Comparison of ENCODE assay signal across 19 cellular contexts in genomic region chr10:30842185-30842584, GRCh38.
"Had no signal": no experiment of that assay in that cellular context is flagged by ENCODE, and none has a peak within 500 bp of the region (broad histone marks: within the 10 kb centered on the region; RNA-seq: fewer than 3 reads in every experiment).

No MANE protein-coding gene starts in this region.

- H3K4me1 Mint-ChIP-seq: activated CD4-positive, alpha-beta T cell treated with anti-CD3 and anti-CD28 coated beads, Interleukin-2, amount 10 ng/mL, durations not matched to agents 24 days and 14 days; activated naive CD8-positive, alpha-beta T cell treated with anti-CD3 and anti-CD28 coated beads, Interleukin-2, amount 50 U/mL, for 24 hours; central memory CD8-positive, alpha-beta T cell; T-cell had no signal

- H3K9me3 Mint-ChIP-seq: activated CD4-positive, alpha-beta T cell treated with anti-CD3 and anti-CD28 coated beads, Interleukin-2, amount 10 ng/mL, durations not matched to agents 24 days and 14 days; activated naive CD8-positive, alpha-beta T cell treated with anti-CD3 and anti-CD28 coated beads, Interleukin-2, amount 50 U/mL, for 24 hours; activated T-helper 1 cell treated with anti-CD3 and anti-CD28 coated beads, Interleukin-12 subunit alpha, Interleukin-12 subunit beta, Interleukin-2, Interleukin-4 antibody, amounts not matched to agents 30 ng/mL and 10 ng/mL and 1 ng/mL, durations not matched to agents 14 hours and 24 hours and 36 hours; central memory CD8-positive, alpha-beta T cell; dendritic cell treated with granulocyte-macrophage colony-stimulating factor and Interleukin-4, amounts not matched to agents 40 ng/mL and 50 ng/mL, for 4 days; effector memory CD8-positive, alpha-beta T cell; T-cell had no signal

- H3K27me3 Mint-ChIP-seq: activated CD4-positive, alpha-beta T cell treated with anti-CD3 and anti-CD28 coated beads, Interleukin-2, amount 10 ng/mL, durations not matched to agents 24 days and 14 days; activated naive CD8-positive, alpha-beta T cell treated with anti-CD3 and anti-CD28 coated beads, Interleukin-2, amount 50 U/mL, for 24 hours; central memory CD8-positive, alpha-beta T cell; dendritic cell treated with granulocyte-macrophage colony-stimulating factor and Interleukin-4, amounts not matched to agents 40 ng/mL and 50 ng/mL, for 4 days; effector memory CD8-positive, alpha-beta T cell; T-cell had no signal

- H3K4me1 ChIP-seq: left lung, pancreas had no signal

- H3K36me3 ChIP-seq: pancreas, thyroid gland, uterus had no signal

- H3K27me3 ChIP-seq: ascending aorta, left lung, pancreas, stomach, thyroid gland, uterus had no signal

- H3K9me3 ChIP-seq: ascending aorta, left lung, pancreas, stomach, thyroid gland, uterus had no signal

- H3K27ac Mint-ChIP-seq: activated CD4-positive, alpha-beta T cell treated with anti-CD3 and anti-CD28 coated beads, Interleukin-2, amount 10 ng/mL, durations not matched to agents 24 days and 14 days; activated naive CD8-positive, alpha-beta T cell treated with anti-CD3 and anti-CD28 coated beads, Interleukin-2, amount 50 U/mL, for 24 hours; activated T-helper 1 cell treated with anti-CD3 and anti-CD28 coated beads, Interleukin-12 subunit alpha, Interleukin-12 subunit beta, Interleukin-2, Interleukin-4 antibody, amounts not matched to agents 30 ng/mL and 10 ng/mL and 1 ng/mL, durations not matched to agents 14 hours and 24 hours and 36 hours; dendritic cell treated with granulocyte-macrophage colony-stimulating factor and Interleukin-4, amounts not matched to agents 40 ng/mL and 50 ng/mL, for 4 days; effector memory CD8-positive, alpha-beta T cell; mesothelial cell of epicardium; T-cell had no signal

- H3K4me3 Mint-ChIP-seq: activated CD4-positive, alpha-beta T cell treated with anti-CD3 and anti-CD28 coated beads, Interleukin-2, amount 10 ng/mL, durations not matched to agents 24 days and 14 days; activated naive CD8-positive, alpha-beta T cell treated with anti-CD3 and anti-CD28 coated beads, Interleukin-2, amount 50 U/mL, for 24 hours; activated T-helper 1 cell treated with anti-CD3 and anti-CD28 coated beads, Interleukin-12 subunit alpha, Interleukin-12 subunit beta, Interleukin-2, Interleukin-4 antibody, amounts not matched to agents 30 ng/mL and 10 ng/mL and 1 ng/mL, durations not matched to agents 14 hours and 24 hours and 36 hours; central memory CD8-positive, alpha-beta T cell; dendritic cell treated with granulocyte-macrophage colony-stimulating factor and Interleukin-4, amounts not matched to agents 40 ng/mL and 50 ng/mL, for 4 days; effector memory CD8-positive, alpha-beta T cell; mesothelial cell of epicardium; T-cell had no signal

- H3K27ac ChIP-seq: ascending aorta, left lung, pancreas, skin epidermis, stomach, thyroid gland had no signal

- ATAC-seq: activated naive CD8-positive, alpha-beta T cell treated with anti-CD3 and anti-CD28 coated beads, Interleukin-2, amount 50 U/mL, for 24 hours; effector memory CD8-positive, alpha-beta T cell; left lung; pancreas; T-cell had no signal

- DNase-seq: activated CD4-positive, alpha-beta T cell treated with anti-CD3 and anti-CD28 coated beads, Interleukin-2, amount 10 ng/mL, durations not matched to agents 24 days and 14 days; activated naive CD4-positive, alpha-beta T cell treated with Interleukin-2 at 50 U/mL for 16 hours; activated naive CD8-positive, alpha-beta T cell treated with anti-CD3 and anti-CD28 coated beads, Interleukin-2, amount 50 U/mL, for 24 hours; effector memory CD8-positive, alpha-beta T cell; erythroblast; glutamatergic neuron; left lung; pancreas; stomach; T-cell; T1000; thyroid gland; uterus had no signal

- H3K4me3 ChIP-seq: ascending aorta, left lung, pancreas, skin epidermis, stomach, thyroid gland, uterus had no signal
